19 cellular contexts compared by ENCODE assay signal in genomic region chr2:239464166-239465016, GRCh38.
DNase-seq lines count a peak whose midpoint lies in the region; ATAC-seq, FAIRE-seq and TF ChIP-seq lines count a peak whose summit lies in the region.
"Had no signal": no experiment of that assay in that cellular context is flagged by ENCODE, and none has a peak within 500 bp of the region (broad histone marks: within the 10 kb centered on the region; RNA-seq: fewer than 3 reads in every experiment).

No MANE protein-coding gene starts in this region.

- no peak overlapping the region for H3K56ac ChIP-seq in H1 (replicated peaks; ENCODE audit: insufficient read length, low read depth, low read length)

- H2AK5ac ChIP-seq in H1 (ENCODE audit: low read depth, low read length) = no peak overlapping the region
- H2AK5ac ChIP-seq in neuronal stem cell (ENCODE audit: low read depth, low read length) = peak overlapping the region; percentile 70

- CTCF ChIA-PET in MCF 10A (lab: Yijun Ruan, JAX) = interaction anchor here (0.7 kb wide), 1 partner anchor 210 kb away, joined by 3 read pairs; no protein-coding TSS in a partner anchor
- CTCF ChIA-PET in mammary epithelial cell (lab: Charles Lee; ENCODE audit: low non-redundant PET) = no interaction called here
- CTCF ChIA-PET in H1 (lab: Charles Lee; ENCODE audit: partially characterized antibody) = no interaction called here

- no peak for TF ChIP-seq POLR2A in H1 (IDR thresholded peaks at IDR 0.05; ENCODE audit: control extremely low read depth in 1 of 2, low read depth in 2 of 2, low read length in 2 of 2)

- peak overlapping the region; percentile 42; the same call in 1 of the 2 replicates for H4K8ac ChIP-seq in H1 (ENCODE audit: extremely low read depth, insufficient read depth, low read length)
- H4K8ac ChIP-seq in neuronal stem cell (ENCODE audit: low read depth, low read length) = no peak overlapping the region

- H3K79me1 ChIP-seq in H1 (ENCODE audit: low read depth, low read length) (no peaks in the 10 kb centered on the region), neuronal stem cell (ENCODE audit: low read depth, low read length) (no peaks in the 10 kb centered on the region)

- H3K9me3 Mint-ChIP-seq in MCF 10A (ENCODE audit: unreplicated experiment) = no peaks in the 10 kb centered on the region
- H3K9me3 Mint-ChIP-seq: CD8-positive, alpha-beta T cell; dendritic cell treated with granulocyte-macrophage colony-stimulating factor and Interleukin-4, amounts not matched to agents 40 ng/mL and 50 ng/mL, for 4 days had no signal

- intact Hi-C loops in MCF 10A (cut with micrococcal nuclease) = loop anchor here (1.0 kb wide), 1 partner anchor 19 kb away; no protein-coding TSS in a partner anchor
- intact Hi-C loops in mammary epithelial cell (cut with micrococcal nuclease) = no loop called here
- intact Hi-C loops in upper lobe of right lung (cut with DNase I) = no loop called here

- H3K9ac ChIP-seq in mammary epithelial cell (ENCODE audit: insufficient read depth, low read length) = no peak overlapping the region
- H3K9ac ChIP-seq in H1 (replicated peaks in 1 of 4; ENCODE audit: extremely low read depth in 1 of 4, low read depth in 3 of 4, low read length in 3 of 4) = no peak overlapping the region
- no peak overlapping the region for H3K9ac ChIP-seq in neuronal stem cell (ENCODE audit: low read depth, low read length, poor library complexity)

- H3K23ac ChIP-seq in H1 (ENCODE audit: insufficient read length) = no peak overlapping the region
- H3K23ac ChIP-seq in neuronal stem cell (ENCODE audit: low read depth, low read length, poor library complexity) = peak overlapping the region; percentile 9

- TF ChIP-seq CTCF in MCF 10A (IDR thresholded peaks at IDR 0.05; ENCODE audit: unreplicated experiment) (no peak), mammary epithelial cell (conservative IDR thresholded peaks at IDR 0.05 in 1 of 2, IDR thresholded peaks at IDR 0.05 in 1 of 2; ENCODE audit: extremely low read depth in 1 of 2, insufficient read depth in 1 of 2, low read depth in 1 of 2, low read length in 2 of 2) (no peak), H1 (IDR thresholded peaks at IDR 0.05; ENCODE audit: control extremely low read depth in 1 of 3, insufficient read depth in 1 of 3, low read depth in 1 of 3, low read length in 3 of 3) (no peak), upper lobe of right lung (IDR thresholded peaks at IDR 0.05) (no peak)

- H3K4me2 ChIP-seq in mammary epithelial cell (ENCODE audit: insufficient read depth, low read depth, low read length) (no peak overlapping the region), H1 (ENCODE audit: insufficient read depth in 1 of 2, low read depth in 2 of 2, low read length in 2 of 2) (no peak overlapping the region), neuronal stem cell (ENCODE audit: insufficient read depth, low read length, poor library complexity, severe bottlenecking) (no peak overlapping the region)

- no peak for TF ChIP-seq EP300 in H1 (IDR thresholded peaks at IDR 0.05; ENCODE audit: borderline replicate concordance in 1 of 2, low read depth in 2 of 2, low read length in 2 of 2)

- 92% methylated on average over 13 of the region's 21 CpGs for WGBS in mammary epithelial cell (ENCODE audit: low coverage, missing lambda C conversion rate)
- 94% methylated on average over 16 of the region's 21 CpGs; no CpG with 5 or more reads in 1 of the 2 experiments for WGBS in H1 (ENCODE audit: extremely low coverage in 1 of 2, insufficient coverage in 1 of 2, insufficient read length in 1 of 2, insufficient replicate concordance in 2 of 2, low coverage in 1 of 2, low lambda C conversion rate in 2 of 2, missing lambda C conversion rate in 1 of 2), 2 experiments
- no CpG with 5 or more reads among the region's 21 CpGs for WGBS in neuronal stem cell (ENCODE audit: extremely low coverage in 2 of 2, insufficient read length in 2 of 2, insufficient replicate concordance in 1 of 2), 2 donors

- dilution Hi-C loops in mammary epithelial cell (cut with HindIII; ENCODE audit: low sequenced_read_pairs) = loop anchor here (5.0 kb wide), 1 partner anchor 58 kb away; no protein-coding TSS in a partner anchor

- H4K91ac ChIP-seq in H1 (replicated peaks; ENCODE audit: insufficient read length, low read length) = no peak overlapping the region
- H4K91ac ChIP-seq in neuronal stem cell (ENCODE audit: low read depth, low read length, poor library complexity) = no peak overlapping the region

- no peak overlapping the region for H3K4me3 ChIP-seq in mammary epithelial cell (replicated peaks in 1 of 3; ENCODE audit: insufficient read depth in 1 of 3, low read depth in 2 of 3, low read length in 3 of 3)
- H3K4me3 ChIP-seq in H1 (ENCODE audit: extremely low read depth in 1 of 4, insufficient read depth in 2 of 4, low read depth in 3 of 4, low read length in 4 of 4) = no peak overlapping the region
- no peak overlapping the region for H3K4me3 ChIP-seq in neuronal stem cell (ENCODE audit: low read length in 2 of 2)
- H3K4me3 ChIP-seq in upper lobe of right lung = no peak overlapping the region
- H3K4me3 ChIP-seq: ovary, uterus had no signal

- H3K27me3 Mint-ChIP-seq in MCF 10A (ENCODE audit: insufficient read depth, unreplicated experiment) = no peaks in the 10 kb centered on the region

- no peak overlapping the region for H4K5ac ChIP-seq in H1 (ENCODE audit: insufficient read length, low read depth, low read length)

- H3K23me2 ChIP-seq in H1 (ENCODE audit: low read depth, low read length) = peaks cover 7% of the 10 kb centered on the region; the same call in 1 of the 2 replicates

- H4K20me1 ChIP-seq in mammary epithelial cell (ENCODE audit: insufficient read depth, low read length) = no peaks in the 10 kb centered on the region
- peaks cover 0 to 1% of the 10 kb centered on the region in 2 experiments for H4K20me1 ChIP-seq in H1 (replicated peaks in 1 of 2; ENCODE audit: control insufficient read depth in 1 of 2, insufficient read depth in 2 of 2, low read length in 2 of 2)

- no peak overlapping the region for H2BK15ac ChIP-seq in H1 (ENCODE audit: low read length)
- peak overlapping the region; percentile 44 for H2BK15ac ChIP-seq in neuronal stem cell (ENCODE audit: low read length)

- H3K4me1 Mint-ChIP-seq in MCF 10A (ENCODE audit: insufficient read depth, unreplicated experiment) = peaks cover 6% of the 10 kb centered on the region

- H3K27ac ChIP-seq in mammary epithelial cell (ENCODE audit: insufficient read depth, low read depth, low read length) (no peak overlapping the region), H1 (ENCODE audit: low read depth, low read length) (no peak overlapping the region), neuronal stem cell (replicated peaks; ENCODE audit: low read length) (no peak overlapping the region), upper lobe of right lung (peak overlapping the region; percentile 77)
- H3K27ac ChIP-seq: ovary, uterus, WERI-Rb-1 had no signal

- H2BK120ac ChIP-seq in H1 (replicated peaks; ENCODE audit: low read depth, low read length) (no peak overlapping the region), neuronal stem cell (ENCODE audit: low read depth, low read length) (no peak overlapping the region)

- H2BK5ac ChIP-seq in H1 (ENCODE audit: low read depth, low read length) (no peak overlapping the region), neuronal stem cell (ENCODE audit: low read length) (no peak overlapping the region)

- ATAC-seq in upper lobe of right lung = peak; percentile 4
- ATAC-seq: CD8-positive, alpha-beta T cell had no signal

- H2AFZ ChIP-seq in mammary epithelial cell (ENCODE audit: low read depth, low read length) (no peak overlapping the region), H1 (ENCODE audit: low read length) (no peak overlapping the region), neuronal stem cell (ENCODE audit: low read length) (no peak overlapping the region)

- H3K4me1 ChIP-seq in mammary epithelial cell (ENCODE audit: insufficient read depth, low read length) = no peaks in the 10 kb centered on the region
- H3K4me1 ChIP-seq in H1 (replicated peaks in 1 of 4; ENCODE audit: control insufficient read depth in 3 of 4, insufficient read depth in 4 of 4, low read length in 3 of 4) = no peaks in the 10 kb centered on the region
- peaks cover 0 to 13% of the 10 kb centered on the region in 2 donors for H3K4me1 ChIP-seq in neuronal stem cell (ENCODE audit: control insufficient read depth in 2 of 2, insufficient read depth in 1 of 2, low read depth in 1 of 2, low read length in 2 of 2)
- H3K4me1 ChIP-seq in upper lobe of right lung = no peaks in the 10 kb centered on the region
- H3K4me1 ChIP-seq: uterus had no signal

- BruUV-seq in MCF 10A (replicated peaks; lab: Mats Ljungman, UMichigan) = no TSS peak
- BruUV-seq in mammary epithelial cell (replicated peaks; lab: Mats Ljungman, UMichigan) = no TSS peak

- H3K27ac Mint-ChIP-seq in MCF 10A (ENCODE audit: low read depth, unreplicated experiment) = peak overlapping the region; percentile 43
- H3K27ac Mint-ChIP-seq: CD8-positive, alpha-beta T cell; dendritic cell treated with granulocyte-macrophage colony-stimulating factor and Interleukin-4, amounts not matched to agents 40 ng/mL and 50 ng/mL, for 4 days had no signal

- H2BK20ac ChIP-seq in H1 (ENCODE audit: low read length) = no peak overlapping the region

- in situ Hi-C loops in mammary epithelial cell (cut with MboI; ENCODE audit: low sequenced_read_pairs in 2 of 2) = no loop called here

- H3K9me3 ChIP-seq in mammary epithelial cell (replicated peaks; ENCODE audit: insufficient read depth, low read length) (peaks cover 8% of the 10 kb centered on the region), H1 (ENCODE audit: insufficient read depth in 2 of 2, low read depth in 1 of 2, low read length in 1 of 2) (peaks cover 9 to 13% of the 10 kb centered on the region in 2 experiments; a peak in 2 of 4 replicates), neuronal stem cell (replicated peaks in 1 of 2; ENCODE audit: control insufficient read depth in 2 of 2, insufficient read depth in 1 of 2, low read depth in 1 of 2, low read length in 2 of 2) (peaks cover 0 to 11% of the 10 kb centered on the region in 2 donors), upper lobe of right lung (no peaks in the 10 kb centered on the region)
- H3K9me3 ChIP-seq: ovary, uterus had no signal

- no peak for DNase-seq in MCF 10A (ENCODE audit: unreplicated experiment)
- no peak for DNase-seq in mammary epithelial cell
- DNase-seq in H1 (ENCODE audit: low read depth in 1 of 2, low spot score in 2 of 2) = no peak
- no peak for DNase-seq in neuronal stem cell (ENCODE audit: low spot score)
- peak; percentile 63 for DNase-seq in upper lobe of right lung
- no peak for DNase-seq in NCI-H1930 (lab: John Stamatoyannopoulos, UW)
- DNase-seq in GM03348 (ENCODE audit: low spot score) = no peak
- DNase-seq in NCI-H1105 treated with DMSO at 0.1 percent for 48 hours (lab: John Stamatoyannopoulos, UW) = no peak
- DNase-seq: activated naive CD4-positive, alpha-beta T cell; CD8-positive, alpha-beta T cell; DND-41; erythroblast; glutamatergic neuron; KG1; NCI-H1105; uterus; WERI-Rb-1 had no signal

- no peak for TF ChIP-seq RAD21 in H1 (IDR thresholded peaks at IDR 0.05 in 1 of 2, conservative IDR thresholded peaks at IDR 0.05 in 1 of 2; ENCODE audit: low read depth in 2 of 2, low read length in 2 of 2)

- no peaks in the 10 kb centered on the region for H3K36me3 Mint-ChIP-seq in MCF 10A (ENCODE audit: insufficient read depth, unreplicated experiment)
- H3K36me3 Mint-ChIP-seq: CD8-positive, alpha-beta T cell had no signal

- H3K36me3 ChIP-seq in mammary epithelial cell (ENCODE audit: insufficient read depth, low read length) (no peaks in the 10 kb centered on the region), H1 (ENCODE audit: control insufficient read depth in 2 of 4, insufficient read depth in 4 of 4, low read length in 3 of 4) (no peaks in the 10 kb centered on the region), neuronal stem cell (replicated peaks in 1 of 2; ENCODE audit: control insufficient read depth in 2 of 2, insufficient read depth in 2 of 2, low read length in 2 of 2) (no peaks in the 10 kb centered on the region), upper lobe of right lung (no peaks in the 10 kb centered on the region)
- H3K36me3 ChIP-seq: ovary, uterus, WERI-Rb-1 had no signal

- H3K18ac ChIP-seq in H1 (ENCODE audit: extremely low read depth, low read length) = no peak overlapping the region
- peak overlapping the region; percentile 71 for H3K18ac ChIP-seq in neuronal stem cell (ENCODE audit: low read length)

- H3K14ac ChIP-seq in H1 (ENCODE audit: insufficient read length) (no peak overlapping the region), neuronal stem cell (ENCODE audit: low read length) (peak overlapping the region; percentile 50)

- H2BK12ac ChIP-seq in H1 (ENCODE audit: low read depth, low read length) (no peak overlapping the region), neuronal stem cell (ENCODE audit: low read length) (no peak overlapping the region)

- no peak for FAIRE-seq in H1 (lab: Jason Lieb, UNC)

- H3K27me3 ChIP-seq in mammary epithelial cell (ENCODE audit: insufficient read depth, low read length) (no peaks in the 10 kb centered on the region), H1 (replicated peaks in 1 of 4; ENCODE audit: control insufficient read depth in 3 of 4, extremely low read depth in 1 of 4, insufficient read depth in 3 of 4, low read length in 3 of 4) (no peaks in the 10 kb centered on the region), neuronal stem cell (ENCODE audit: control insufficient read depth in 3 of 3, insufficient read depth in 3 of 3, low read depth in 1 of 3, low read length in 3 of 3) (peaks cover 0 to 12% (median 0%) of the 10 kb centered on the region in 3 experiments), upper lobe of right lung (no peaks in the 10 kb centered on the region)
- H3K27me3 ChIP-seq: ovary, uterus had no signal

- H3K79me2 ChIP-seq in mammary epithelial cell (ENCODE audit: insufficient read depth, low read length) = no peaks in the 10 kb centered on the region
- no peaks in the 10 kb centered on the region for H3K79me2 ChIP-seq in H1 (ENCODE audit: control insufficient read depth in 1 of 2, insufficient read depth in 2 of 2, low read length in 2 of 2)

- POLR2A ChIA-PET in MCF 10A (lab: Yijun Ruan, JAX) = interaction anchor here (0.7 to 1.4 kb wide), 4 partner anchors 19 to 63 kb away, joined by 4 to 5 read pairs (median 4); partner anchors contain the start of gene HDAC4
- POLR2A ChIA-PET in H1 (lab: Charles Lee; ENCODE audit: partially characterized antibody) = no interaction called here

- H3K4me3 Mint-ChIP-seq in MCF 10A (ENCODE audit: unreplicated experiment) = peak overlapping the region; percentile 20
- H3K4me3 Mint-ChIP-seq: CD8-positive, alpha-beta T cell had no signal

- no peak overlapping the region for H3K4ac ChIP-seq in H1 (replicated peaks; ENCODE audit: insufficient read length, low read depth, low read length)
- no peak overlapping the region for H3K4ac ChIP-seq in neuronal stem cell (ENCODE audit: low read length)
